In the genomic region with DNA sequence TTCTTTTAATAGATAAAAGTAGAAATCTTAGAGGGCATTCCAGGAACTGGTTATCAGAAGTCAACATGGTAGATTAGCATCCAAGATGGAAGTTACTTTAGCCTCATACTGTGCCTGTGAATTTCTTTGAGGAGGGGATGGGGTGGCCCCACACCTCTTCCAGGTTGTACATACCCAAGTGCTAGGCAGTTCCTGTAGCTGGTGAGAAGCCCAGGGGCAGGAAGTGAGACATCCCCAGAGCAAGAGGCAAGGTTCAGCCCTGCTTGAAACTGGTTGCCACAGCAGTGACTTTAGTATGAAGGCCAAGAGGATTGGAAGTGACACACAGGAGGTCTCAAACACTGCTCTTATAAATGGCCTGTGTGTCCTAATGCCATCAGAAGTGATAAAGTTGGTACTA, we compare ENCODE assay signal across 1 cellular context.
TF ChIP-seq lines count a peak whose summit lies in the region.

No MANE protein-coding gene starts in this region.

TF ChIP-seq in WTC11, 78 proteins besides CTCF, POLR2A, EP300 and RAD21 (continued from another document):
- TF ChIP-seq, protein P1, sequence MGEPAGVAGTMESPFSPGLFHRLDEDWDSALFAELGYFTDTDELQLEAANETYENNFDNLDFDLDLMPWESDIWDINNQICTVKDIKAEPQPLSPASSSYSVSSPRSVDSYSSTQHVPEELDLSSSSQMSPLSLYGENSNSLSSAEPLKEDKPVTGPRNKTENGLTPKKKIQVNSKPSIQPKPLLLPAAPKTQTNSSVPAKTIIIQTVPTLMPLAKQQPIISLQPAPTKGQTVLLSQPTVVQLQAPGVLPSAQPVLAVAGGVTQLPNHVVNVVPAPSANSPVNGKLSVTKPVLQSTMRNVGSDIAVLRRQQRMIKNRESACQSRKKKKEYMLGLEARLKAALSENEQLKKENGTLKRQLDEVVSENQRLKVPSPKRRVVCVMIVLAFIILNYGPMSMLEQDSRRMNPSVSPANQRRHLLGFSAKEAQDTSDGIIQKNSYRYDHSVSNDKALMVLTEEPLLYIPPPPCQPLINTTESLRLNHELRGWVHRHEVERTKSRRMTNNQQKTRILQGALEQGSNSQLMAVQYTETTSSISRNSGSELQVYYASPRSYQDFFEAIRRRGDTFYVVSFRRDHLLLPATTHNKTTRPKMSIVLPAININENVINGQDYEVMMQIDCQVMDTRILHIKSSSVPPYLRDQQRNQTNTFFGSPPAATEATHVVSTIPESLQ (CRISPR knock-in tag; IDR thresholded peaks at IDR 0.05): no peak
